ENCODE assay signal across 17 cellular contexts in genomic region chr18:32868424-32868823, GRCh38.
DNase-seq lines count a peak whose midpoint lies in the region; FAIRE-seq and TF ChIP-seq lines count a peak whose summit lies in the region.
"Had no signal": no experiment of that assay in that cellular context is flagged by ENCODE, and none has a peak within 500 bp of the region (broad histone marks: within the 10 kb centered on the region; RNA-seq: fewer than 3 reads in every experiment).

No MANE protein-coding gene starts in this region.

- H3K27me3 ChIP-seq in ascending aorta, result no peaks in the 10 kb centered on the region

- H3K27ac Mint-ChIP-seq in IgD-negative memory B cell, result peak overlapping the region in 2 of 3 donors; percentile 47 to 89
- peak overlapping the region in 3 of 5 experiments; percentile 30 to 80 (median 50) for H3K27ac Mint-ChIP-seq in brain
- peak overlapping the region; percentile 74 for H3K27ac Mint-ChIP-seq in nephron progenitor cell
- H3K27ac Mint-ChIP-seq: CD14-positive monocyte, H9 had no signal

- DNase-seq in Ammon's horn (ENCODE audit: low spot score) (peak; percentile 20), nephron progenitor cell (no peak), GM12891 (ENCODE audit: insufficient read length, low spot score) (no peak), ascending aorta (ENCODE audit: low spot score in 2 of 2) (no peak), lower leg skin (ENCODE audit: low spot score in 2 of 2) (no peak), NCI-H345 (lab: John Stamatoyannopoulos, UW) (no peak)
- DNase-seq: COR-L47, H9, IMR-90, NCI-H187 treated with DMSO at 0.1 percent for 48 hours, NCI-H524, PC-3 had no signal

- no peak for FAIRE-seq in GM12891 (lab: Jason Lieb, UNC)
- FAIRE-seq: GM19239 had no signal

- intact Hi-C loops in ascending aorta (cut with DNase I) (no loop called here), lower leg skin (cut with DNase I; ENCODE audit: low total_unique reads) (no loop called here)

- no peak for TF ChIP-seq CTCF in brain (conservative IDR thresholded peaks at IDR 0.05)
- no peak for TF ChIP-seq CTCF in nephron progenitor cell (IDR thresholded peaks at IDR 0.05)
- no peak for TF ChIP-seq CTCF in ascending aorta (IDR thresholded peaks at IDR 0.05)
- no peak for TF ChIP-seq CTCF in lower leg skin (IDR thresholded peaks at IDR 0.05)

- whole genome bisulfite sequencing in lower leg skin, 2 donors, result 57 to 66% methylated on average over 7 of the region's 7 CpGs

- no peaks in the 10 kb centered on the region for H3K4me1 ChIP-seq in ascending aorta

- no peaks in the 10 kb centered on the region for H3K36me3 ChIP-seq in ascending aorta

- TF ChIP-seq POLR2A in GM12891 (IDR thresholded peaks at IDR 0.05; ENCODE audit: low read depth, low read length), result no peak
- TF ChIP-seq POLR2A in lower leg skin (IDR thresholded peaks at IDR 0.05), result no peak

- no peak overlapping the region for H3K27ac ChIP-seq in ascending aorta
- H3K27ac ChIP-seq: RWPE1 had no signal

- no peaks in the 10 kb centered on the region for H3K9me3 ChIP-seq in ascending aorta

- peaks cover 4% of the 10 kb centered on the region for H3K27me3 Mint-ChIP-seq in IgD-negative memory B cell
- H3K27me3 Mint-ChIP-seq in brain, result no peaks in the 10 kb centered on the region
- H3K27me3 Mint-ChIP-seq in nephron progenitor cell (ENCODE audit: low read depth, poor library complexity), result no peaks in the 10 kb centered on the region

- H3K36me3 Mint-ChIP-seq in IgD-negative memory B cell, result peaks cover 2% of the 10 kb centered on the region
- H3K36me3 Mint-ChIP-seq in brain, result no peaks in the 10 kb centered on the region
- peaks cover 6% of the 10 kb centered on the region for H3K36me3 Mint-ChIP-seq in nephron progenitor cell (ENCODE audit: low read depth)
- H3K36me3 Mint-ChIP-seq: CD14-positive monocyte had no signal

- H3K4me3 Mint-ChIP-seq in IgD-negative memory B cell (peak overlapping the region; percentile 45 to 91 (median 75)), brain (no peak overlapping the region), nephron progenitor cell (no peak overlapping the region)
- H3K4me3 Mint-ChIP-seq: CD14-positive monocyte, H9 had no signal

- H3K4me1 Mint-ChIP-seq in IgD-negative memory B cell, result peaks cover 26 to 36% (median 27%) of the 10 kb centered on the region in 3 donors
- H3K4me1 Mint-ChIP-seq in brain, result peaks cover 30% of the 10 kb centered on the region
- H3K4me1 Mint-ChIP-seq in nephron progenitor cell, result peaks cover 34% of the 10 kb centered on the region
- H3K4me1 Mint-ChIP-seq: CD14-positive monocyte had no signal

- H3K9me3 Mint-ChIP-seq in IgD-negative memory B cell (no peaks in the 10 kb centered on the region), brain (peaks cover 0 to 5% (median 0%) of the 10 kb centered on the region in 5 experiments), nephron progenitor cell (peaks cover 6% of the 10 kb centered on the region)

- H3K4me3 ChIP-seq in ascending aorta, result no peak overlapping the region
- no peak overlapping the region for H3K4me3 ChIP-seq in lower leg skin (ENCODE audit: low read depth, poor library complexity, severe bottlenecking)

TF ChIP-seq in GM12891, 5 proteins besides CTCF, POLR2A, EP300 and RAD21:
- TF ChIP-seq POU2F2 (IDR thresholded peaks at IDR 0.05; ENCODE audit: low read depth, low read length), result no peak
- no peak for TF ChIP-seq PAX5 (IDR thresholded peaks at IDR 0.05; ENCODE audit: insufficient read depth, low read length, severe bottlenecking)
- TF ChIP-seq POLR2AphosphoS5 (IDR thresholded peaks at IDR 0.05; ENCODE audit: low read depth, low read length), result no peak
- no peak for TF ChIP-seq TAF1 (IDR thresholded peaks at IDR 0.05; ENCODE audit: low read depth, low read length)
- no peak for TF ChIP-seq SPI1 (IDR thresholded peaks at IDR 0.05; ENCODE audit: low read depth, low read length)

Comparison
In these comparisons a context has a peak if more than half of its experiments do, and no peak if none do; other contexts are left out.
1. H3K4me3 Mint-ChIP-seq: peak in IgD-negative memory B cell (4 of 4); none in brain (0 of 5) and nephron progenitor cell (single experiment).
2. Peak in every context shown above with its lines, with median percentiles within 50 percentile points of each other: H3K27ac Mint-ChIP-seq.